15 cellular contexts compared by ENCODE assay signal in genomic region chr3:74643636-74644035, GRCh38. TPM values are rescaled to one million over a fixed set of nuclear protein-coding genes. Genes with fewer than 3 reads are reported as not detected.
A peak's percentile ranks its signal among the peaks of the same experiment; 100 is the strongest.
DNase-seq lines count a peak whose midpoint lies in the region; ATAC-seq and TF ChIP-seq lines count a peak whose summit lies in the region.
"Had no signal": no experiment of that assay in that cellular context is flagged by ENCODE, and none has a peak within 500 bp of the region (broad histone marks: within the 10 kb centered on the region; RNA-seq: fewer than 3 reads in every experiment).

No MANE protein-coding gene starts in this region.

- no peak overlapping the region for H3K27ac Mint-ChIP-seq in CD8-positive, alpha-beta T cell
- H3K27ac Mint-ChIP-seq: activated T-cell treated with anti-CD3 and anti-CD28 coated beads, Interleukin-2, amount 50 U/mL, for 24 hours; naive thymus-derived CD8-positive, alpha-beta T cell; T-helper 2 cell treated with Interferon-gamma antibody and Interleukin-4, amounts not matched to agents 5 μg/mL and 100 μg/mL, for 36 hours had no signal

- POLR2A ChIA-PET in RWPE1 (lab: Yijun Ruan, JAX; ENCODE audit: low non-redundant PET): no interaction called here
- POLR2A ChIA-PET in CD8-positive, alpha-beta T cell (lab: Charles Lee): no interaction called here

- peaks cover 0 to 13% (median 0%) of the 10 kb centered on the region in 3 donors for H3K4me1 ChIP-seq in gastroesophageal sphincter
- no peaks in the 10 kb centered on the region for H3K4me1 ChIP-seq in CD8-positive, alpha-beta T cell (ENCODE audit: insufficient read depth, low read length)
- H3K4me1 ChIP-seq: BLaER1, vagina had no signal

- peak; percentile 30 for DNase-seq in AG20443 (ENCODE audit: low spot score)
- peak; percentile 96 for DNase-seq in NCI-H82 (lab: John Stamatoyannopoulos, UW)
- DNase-seq in occipital lobe (lab: John Stamatoyannopoulos, UW): peak; percentile 12
- DNase-seq in RWPE1 (ENCODE audit: low spot score): no peak
- DNase-seq in CD8-positive, alpha-beta T cell: no peak
- DNase-seq: activated T-cell treated with anti-CD3 and anti-CD28 coated beads, Interleukin-2, amount 50 U/mL, for 24 hours; naive thymus-derived CD8-positive, alpha-beta T cell; NCI-H774 had no signal

- TF ChIP-seq POLR2A in gastroesophageal sphincter (IDR thresholded peaks at IDR 0.05): no peak

- WGBS in gastroesophageal sphincter (ENCODE audit: low coverage in 1 of 2), 2 donors: 10 to 51% methylated on average over 5 of the region's 5 CpGs

- peak; percentile 47 for TF ChIP-seq EP300 in gastroesophageal sphincter (IDR thresholded peaks at IDR 0.05)

- ATAC-seq in gastroesophageal sphincter (peak; percentile 77), GM21447 (IDR thresholded peaks at IDR 0.05; ENCODE audit: unreplicated experiment) (no peak), HG02981 (IDR thresholded peaks at IDR 0.05; ENCODE audit: unreplicated experiment) (no peak)
- ATAC-seq in CD8-positive, alpha-beta T cell: no peak
- ATAC-seq: naive thymus-derived CD8-positive, alpha-beta T cell had no signal

- H3K4me3 Mint-ChIP-seq in CD8-positive, alpha-beta T cell: no peak overlapping the region
- H3K4me3 Mint-ChIP-seq: activated T-cell treated with anti-CD3 and anti-CD28 coated beads, Interleukin-2, amount 50 U/mL, for 24 hours; central memory CD8-positive, alpha-beta T cell; naive thymus-derived CD8-positive, alpha-beta T cell; T-helper 2 cell treated with Interferon-gamma antibody and Interleukin-4, amounts not matched to agents 5 μg/mL and 100 μg/mL, for 36 hours had no signal

- CTCF ChIA-PET in RWPE1 (lab: Yijun Ruan, JAX): no interaction called here
- CTCF ChIA-PET in CD8-positive, alpha-beta T cell (lab: Charles Lee): no interaction called here

- TF ChIP-seq CTCF in gastroesophageal sphincter (IDR thresholded peaks at IDR 0.05) (no peak), RWPE1 (conservative IDR thresholded peaks at IDR 0.05; ENCODE audit: low read depth) (no peak)
- TF ChIP-seq CTCF in CD8-positive, alpha-beta T cell (IDR thresholded peaks at IDR 0.05): no peak

- no peak overlapping the region for H3K4me3 ChIP-seq in gastroesophageal sphincter
- no peak overlapping the region for H3K4me3 ChIP-seq in CD8-positive, alpha-beta T cell (ENCODE audit: low read depth, low read length)
- H3K4me3 ChIP-seq: BLaER1, vagina had no signal

- H3K9me3 Mint-ChIP-seq in CD8-positive, alpha-beta T cell: peaks cover 15% of the 10 kb centered on the region

- H3K27me3 ChIP-seq in gastroesophageal sphincter: no peaks in the 10 kb centered on the region
- no peaks in the 10 kb centered on the region for H3K27me3 ChIP-seq in CD8-positive, alpha-beta T cell (ENCODE audit: insufficient read depth, low read length)
- H3K27me3 ChIP-seq: BLaER1, vagina had no signal

- peak overlapping the region in 2 of 4 donors; percentile 22 to 29 for H3K27ac ChIP-seq in gastroesophageal sphincter
- H3K27ac ChIP-seq in RWPE1: no peak overlapping the region
- no peak overlapping the region for H3K27ac ChIP-seq in CD8-positive, alpha-beta T cell (ENCODE audit: low read depth, low read length)
- H3K27ac ChIP-seq: BLaER1, vagina had no signal

- no peaks in the 10 kb centered on the region for H3K4me1 Mint-ChIP-seq in CD8-positive, alpha-beta T cell (ENCODE audit: low read depth)
- H3K4me1 Mint-ChIP-seq: central memory CD8-positive, alpha-beta T cell; naive thymus-derived CD8-positive, alpha-beta T cell had no signal

- intact Hi-C loops in CD8-positive, alpha-beta T cell (cut with DNase I, micrococcal nuclease): no loop called here

- no peaks in the 10 kb centered on the region for H3K36me3 ChIP-seq in gastroesophageal sphincter
- no peaks in the 10 kb centered on the region for H3K36me3 ChIP-seq in CD8-positive, alpha-beta T cell (ENCODE audit: insufficient read depth, low read length)
- H3K36me3 ChIP-seq: BLaER1, vagina had no signal

- H3K27me3 Mint-ChIP-seq in CD8-positive, alpha-beta T cell (ENCODE audit: low read depth): no peaks in the 10 kb centered on the region
- H3K27me3 Mint-ChIP-seq: activated T-cell treated with anti-CD3 and anti-CD28 coated beads, Interleukin-2, amount 50 U/mL, for 24 hours; central memory CD8-positive, alpha-beta T cell; naive thymus-derived CD8-positive, alpha-beta T cell had no signal

- H3K9me3 ChIP-seq in gastroesophageal sphincter: no peaks in the 10 kb centered on the region
- no peaks in the 10 kb centered on the region for H3K9me3 ChIP-seq in CD8-positive, alpha-beta T cell (ENCODE audit: low read length)
- H3K9me3 ChIP-seq: BLaER1, vagina had no signal

- H3K36me3 Mint-ChIP-seq in CD8-positive, alpha-beta T cell: no peaks in the 10 kb centered on the region
- H3K36me3 Mint-ChIP-seq: naive thymus-derived CD8-positive, alpha-beta T cell had no signal

RNA-seq across cellular contexts. Expression of gene CNTN3, which starts 29.2 kb away (rescaled TPM):
- total RNA-seq in gastroesophageal sphincter: 10 to 100 TPM in 1 of 4 donors, 1 to 10 TPM in 3; 1.0 to 17.3 (median 4.7) TPM
- total RNA-seq in occipital lobe: 16.2 TPM
- not detected for total RNA-seq in CD8-positive, alpha-beta T cell
- total RNA-seq: naive thymus-derived CD8-positive, alpha-beta T cell; vagina had no signal

Comparison
In these comparisons a context has a peak if more than half of its experiments do, and no peak if none do; other contexts are left out.
1. DNase-seq: peak in AG20443 (single experiment), NCI-H82 (single experiment) and occipital lobe (single experiment); none in RWPE1 (single experiment) and CD8-positive, alpha-beta T cell (0 of 7).